10 cellular contexts compared by ENCODE assay signal in genomic region chr10:63901228-63901627, GRCh38.
DNase-seq lines count a peak whose midpoint lies in the region; ATAC-seq and TF ChIP-seq lines count a peak whose summit lies in the region.
"Had no signal": no experiment of that assay in that cellular context is flagged by ENCODE, and none has a peak within 500 bp of the region (broad histone marks: within the 10 kb centered on the region; RNA-seq: fewer than 3 reads in every experiment).

No MANE protein-coding gene starts in this region.

- H3K4me1 ChIP-seq in Caco-2 = no peaks in the 10 kb centered on the region
- no peaks in the 10 kb centered on the region for H3K4me1 ChIP-seq in MM.1S (ENCODE audit: low read length)
- H3K4me1 ChIP-seq in foreskin keratinocyte = no peaks in the 10 kb centered on the region

- H3K9me2 ChIP-seq in MM.1S (replicated peaks; ENCODE audit: insufficient read depth, low read length) = no peaks in the 10 kb centered on the region; the same call in 1 of the 2 replicates

- H3K36me3 Mint-ChIP-seq in Caco-2 (ENCODE audit: insufficient read depth, unreplicated experiment) = no peaks in the 10 kb centered on the region

- no peak overlapping the region for H3K27ac Mint-ChIP-seq in Caco-2 (ENCODE audit: unreplicated experiment)

- H3K4me3 ChIP-seq in Caco-2 (ENCODE audit: low read depth, low read length) = no peak overlapping the region
- H3K4me3 ChIP-seq in MM.1S (ENCODE audit: low read length) = no peak overlapping the region
- no peak overlapping the region for H3K4me3 ChIP-seq in dorsolateral prefrontal cortex

- H3K4me3 Mint-ChIP-seq in Caco-2 (ENCODE audit: unreplicated experiment) = no peak overlapping the region

- no peaks in the 10 kb centered on the region for H3K27me3 ChIP-seq in Caco-2 (replicated peaks; ENCODE audit: control insufficient read depth, insufficient read depth, low read length)
- H3K27me3 ChIP-seq in MM.1S (replicated peaks; ENCODE audit: insufficient read depth, low read length) = no peaks in the 10 kb centered on the region
- no peaks in the 10 kb centered on the region for H3K27me3 ChIP-seq in foreskin keratinocyte
- H3K27me3 ChIP-seq in dorsolateral prefrontal cortex = no peaks in the 10 kb centered on the region

- POLR2A ChIA-PET in Caco-2 (lab: Charles Lee) = no interaction called here

- BruUV-seq in Caco-2 (replicated peaks; lab: Mats Ljungman, UMichigan) = no TSS peak

- peak; percentile 56 for ATAC-seq in GM19463 (IDR thresholded peaks at IDR 0.05; ENCODE audit: unreplicated experiment)
- ATAC-seq in foreskin keratinocyte = no peak

- H3K27ac ChIP-seq in MM.1S (ENCODE audit: low read length) (no peak overlapping the region), foreskin keratinocyte (no peak overlapping the region), dorsolateral prefrontal cortex (no peak overlapping the region)

- H3K9me3 Mint-ChIP-seq in Caco-2 (ENCODE audit: unreplicated experiment) = no peaks in the 10 kb centered on the region

- peak; percentile 72 to 80 for TF ChIP-seq CTCF in Caco-2 (IDR thresholded peaks at IDR 0.05; ENCODE audit: insufficient read depth in 1 of 2, low read depth in 1 of 2, low read length in 1 of 2, severe bottlenecking in 1 of 2, unreplicated experiment in 1 of 2)
- TF ChIP-seq CTCF in MM.1S (IDR thresholded peaks at IDR 0.05; ENCODE audit: low read length) = peak; percentile 31
- TF ChIP-seq CTCF in foreskin keratinocyte (conservative IDR thresholded peaks at IDR 0.05) = peak; percentile 31
- peak in 2 of 56 donors; percentile 8 to 14 for TF ChIP-seq CTCF in dorsolateral prefrontal cortex (IDR thresholded peaks at IDR 0.05 in 54 of 56, conservative IDR thresholded peaks at IDR 0.05 in 2 of 56; ENCODE audit: low read depth in 1 of 56, partially characterized antibody in 56 of 56)

- H3K9ac ChIP-seq in MM.1S (ENCODE audit: low read length) = no peak overlapping the region

- no peaks in the 10 kb centered on the region for H3K9me3 ChIP-seq in Caco-2
- H3K9me3 ChIP-seq in MM.1S (replicated peaks; ENCODE audit: insufficient read depth, low read length) = no peaks in the 10 kb centered on the region

- H2AFZ ChIP-seq in MM.1S (ENCODE audit: low read length) = no peak overlapping the region

- no peaks in the 10 kb centered on the region for H3K79me2 ChIP-seq in MM.1S (ENCODE audit: low read length)

- H3K4me2 ChIP-seq in MM.1S (ENCODE audit: low read depth, low read length) = no peak overlapping the region

- no peaks in the 10 kb centered on the region for H3F3A ChIP-seq in MM.1S (ENCODE audit: insufficient read depth, low read length)

- intact Hi-C loops in Caco-2 (cut with micrococcal nuclease; ENCODE audit: unreplicated experiment) (loop anchor here (1.0 to 2.0 kb wide), 2 partner anchors 34 to 76 kb away; no protein-coding TSS in a partner anchor), dorsolateral prefrontal cortex (cut with DNase I) (no loop called here)

- no peaks in the 10 kb centered on the region for H4K20me1 ChIP-seq in MM.1S (ENCODE audit: insufficient read depth, low read length)

- peaks cover 7% of the 10 kb centered on the region for H3K27me3 Mint-ChIP-seq in Caco-2 (ENCODE audit: insufficient read depth, unreplicated experiment)

- H3K36me3 ChIP-seq in Caco-2 (ENCODE audit: control insufficient read depth, insufficient read depth, low read length) (no peaks in the 10 kb centered on the region), MM.1S (replicated peaks; ENCODE audit: insufficient read depth, low read length) (no peaks in the 10 kb centered on the region)

- DNase-seq in Caco-2 = peak in 1 of 2 experiments; percentile 49
- no peak for DNase-seq in MM.1S
- DNase-seq in foreskin keratinocyte = no peak
- no peak for DNase-seq in UCSD-AML1 (lab: John Stamatoyannopoulos, UW; ENCODE audit: unreplicated experiment)
- no peak for DNase-seq in NCI-H226
- DNase-seq in activated CD8-positive, alpha-beta memory T cell treated with anti-CD3 and anti-CD28 coated beads for 24 hours = no peak
- DNase-seq in dorsolateral prefrontal cortex = no peak
- DNase-seq: effector CD4-positive, alpha-beta T cell; T-helper 9 cell had no signal

- no peaks in the 10 kb centered on the region for H3K4me1 Mint-ChIP-seq in Caco-2 (ENCODE audit: low read depth, unreplicated experiment)

- CTCF ChIA-PET in Caco-2 (lab: Charles Lee) = interaction anchor here (1.0 to 1.1 kb wide), 2 partner anchors 34 to 76 kb away, joined by 3 read pairs; no protein-coding TSS in a partner anchor
